In genomic region chr9:104915739-104916138, GRCh38 we compare ENCODE assay signal across 17 cellular contexts.
"Had no signal": no experiment of that assay in that cellular context is flagged by ENCODE, and none has a peak within 500 bp of the region (broad histone marks: within the 10 kb centered on the region; RNA-seq: fewer than 3 reads in every experiment).

No MANE protein-coding gene starts in this region.

- H3K9me3 Mint-ChIP-seq: stimulated activated naive CD8-positive, alpha-beta T cell treated with anti-CD3 and anti-CD28 coated beads, Interleukin-15, amount 100 ng/mL, for 72 hours had no signal

- H3K9me3 ChIP-seq: tibial artery, uterus had no signal

- H3K4me1 Mint-ChIP-seq: activated CD8-positive, alpha-beta memory T cell treated with anti-CD3 and anti-CD28 coated beads, Interleukin-2, amount 10 ng/mL, durations not matched to agents 7 days and 5 days had no signal

- H3K36me3 ChIP-seq: cardiac muscle cell, tibial artery, uterus had no signal

- H3K27ac Mint-ChIP-seq: activated CD8-positive, alpha-beta memory T cell treated with anti-CD3 and anti-CD28 coated beads, Interleukin-2, amount 10 ng/mL, durations not matched to agents 7 days and 5 days; stimulated activated naive CD8-positive, alpha-beta T cell treated with anti-CD3 and anti-CD28 coated beads, Interleukin-15, amount 100 ng/mL, for 72 hours had no signal

- H3K27ac ChIP-seq: coronary artery, epithelial cell of prostate, tibial artery, uterus had no signal

- H3K27me3 Mint-ChIP-seq: stimulated activated naive CD8-positive, alpha-beta T cell treated with anti-CD3 and anti-CD28 coated beads, Interleukin-15, amount 100 ng/mL, for 72 hours had no signal

- ATAC-seq: activated CD8-positive, alpha-beta memory T cell treated with anti-CD3 and anti-CD28 coated beads, Interleukin-2, amount 10 ng/mL, durations not matched to agents 7 days and 5 days; left colon; stimulated activated naive CD8-positive, alpha-beta T cell treated with anti-CD3 and anti-CD28 coated beads, Interleukin-15, amount 100 ng/mL, for 72 hours had no signal

- H3K27me3 ChIP-seq: cardiac muscle cell, tibial artery, uterus had no signal

- DNase-seq: activated CD4-positive, alpha-beta T cell treated with anti-CD3 and anti-CD28 coated beads for 1 hour; activated CD4-positive, alpha-beta T cell treated with anti-CD3 and anti-CD28 coated beads, Interleukin-2, amount 50 U/mL, for 48 hours; activated CD8-positive, alpha-beta memory T cell treated with anti-CD3 and anti-CD28 coated beads, Interleukin-2, amount 10 ng/mL, durations not matched to agents 7 days and 5 days; activated gamma-delta T cell treated with Interleukin-2 at 50 U/mL for 16 hours; activated T-cell treated with anti-CD3 and anti-CD28 coated beads, Interleukin-2, amount 50 U/mL, for 48 hours; effector CD4-positive, alpha-beta T cell; left colon; mesenchymal stem cell; stimulated activated CD4-positive, alpha-beta T cell treated with anti-CD3 and anti-CD28 coated beads, Interleukin-15, amount 100 ng/mL, for 24 hours; stimulated activated CD4-positive, alpha-beta T cell treated with anti-CD3 and anti-CD28 coated beads, Interleukin-4, amount 100 ng/mL, for 4 hours; stimulated activated naive CD8-positive, alpha-beta T cell treated with anti-CD3 and anti-CD28 coated beads, Interleukin-15, amount 100 ng/mL, for 72 hours; SW 1271; tibial artery; uterus had no signal

- H3K4me3 ChIP-seq: cardiac muscle cell, coronary artery, tibial artery, uterus had no signal

- H3K36me3 Mint-ChIP-seq: activated CD8-positive, alpha-beta memory T cell treated with anti-CD3 and anti-CD28 coated beads, Interleukin-2, amount 10 ng/mL, durations not matched to agents 7 days and 5 days had no signal

- H3K4me3 Mint-ChIP-seq: activated CD8-positive, alpha-beta memory T cell treated with anti-CD3 and anti-CD28 coated beads, Interleukin-2, amount 10 ng/mL, durations not matched to agents 7 days and 5 days; stimulated activated naive CD8-positive, alpha-beta T cell treated with anti-CD3 and anti-CD28 coated beads, Interleukin-15, amount 100 ng/mL, for 72 hours had no signal
